ENCODE assay signal across 13 cellular contexts in genomic region chr10:12435348-12435747, GRCh38.
"Had no signal": no experiment of that assay in that cellular context is flagged by ENCODE, and none has a peak within 500 bp of the region (broad histone marks: within the 10 kb centered on the region; RNA-seq: fewer than 3 reads in every experiment).

No MANE protein-coding gene starts in this region.

- H3K4me3 ChIP-seq: coronary artery, gastrocnemius medialis, pancreas, tibial artery had no signal

- H3K27ac Mint-ChIP-seq: activated CD8-positive, alpha-beta memory T cell treated with anti-CD3 and anti-CD28 coated beads, Interleukin-2, amount 10 ng/mL, durations not matched to agents 7 days and 5 days; activated naive CD4-positive, alpha-beta T cell treated with anti-CD3 and anti-CD28 coated beads, Interleukin-2, amount 50 U/mL, for 24 hours; activated T-cell treated with anti-CD3 and anti-CD28 coated beads, Interleukin-2, amount 50 U/mL, for 24 hours had no signal

- H3K36me3 ChIP-seq: gastrocnemius medialis, pancreas, tibial artery had no signal

- DNase-seq: activated CD4-positive, alpha-beta T cell treated with anti-CD3 and anti-CD28 coated beads for 1 hour; activated CD4-positive, alpha-beta T cell treated with anti-CD3 and anti-CD28 coated beads, Interleukin-2, amount 50 U/mL, for 48 hours; activated CD8-positive, alpha-beta memory T cell treated with anti-CD3 and anti-CD28 coated beads, Interleukin-2, amount 10 ng/mL, durations not matched to agents 7 days and 5 days; activated effector memory CD4-positive, alpha-beta T cell treated with Interleukin-2 at 50 U/mL for 16 hours; activated T-cell treated with anti-CD3 and anti-CD28 coated beads, Interleukin-2, amount 50 U/mL, for 24 hours; caudate nucleus; effector memory CD4-positive, alpha-beta T cell; gastrocnemius medialis; stimulated activated CD4-positive, alpha-beta T cell treated with anti-CD3 and anti-CD28 coated beads, Interleukin-4, amount 100 ng/mL, for 24 hours had no signal

- H3K27ac ChIP-seq: coronary artery, gastrocnemius medialis, tibial artery had no signal

- H3K4me1 ChIP-seq: gastrocnemius medialis, tibial artery had no signal

- H3K9me3 Mint-ChIP-seq: activated naive CD4-positive, alpha-beta T cell treated with anti-CD3 and anti-CD28 coated beads, Interleukin-2, amount 50 U/mL, for 24 hours had no signal

- ATAC-seq: activated CD8-positive, alpha-beta memory T cell treated with anti-CD3 and anti-CD28 coated beads, Interleukin-2, amount 10 ng/mL, durations not matched to agents 7 days and 5 days; gastrocnemius medialis had no signal

- H3K9me3 ChIP-seq: gastrocnemius medialis, pancreas, tibial artery had no signal

- H3K27me3 Mint-ChIP-seq: activated naive CD4-positive, alpha-beta T cell treated with anti-CD3 and anti-CD28 coated beads, Interleukin-2, amount 50 U/mL, for 24 hours; activated T-cell treated with anti-CD3 and anti-CD28 coated beads, Interleukin-2, amount 50 U/mL, for 24 hours had no signal

- H3K27me3 ChIP-seq: gastrocnemius medialis, pancreas, tibial artery had no signal

- H3K4me1 Mint-ChIP-seq: activated CD8-positive, alpha-beta memory T cell treated with anti-CD3 and anti-CD28 coated beads, Interleukin-2, amount 10 ng/mL, durations not matched to agents 7 days and 5 days had no signal

- H3K4me3 Mint-ChIP-seq: activated CD8-positive, alpha-beta memory T cell treated with anti-CD3 and anti-CD28 coated beads, Interleukin-2, amount 10 ng/mL, durations not matched to agents 7 days and 5 days; activated naive CD4-positive, alpha-beta T cell treated with anti-CD3 and anti-CD28 coated beads, Interleukin-2, amount 50 U/mL, for 24 hours; activated T-cell treated with anti-CD3 and anti-CD28 coated beads, Interleukin-2, amount 50 U/mL, for 24 hours had no signal
